ENCODE assay signal across 8 cellular contexts in genomic region chr15:38073278-38073930, GRCh38.
DNase-seq lines count a peak whose midpoint lies in the region; ATAC-seq, FAIRE-seq and TF ChIP-seq lines count a peak whose summit lies in the region.

No MANE protein-coding gene starts in this region.

- no peak for ATAC-seq in central memory CD8-positive, alpha-beta T cell (replicated peaks; ENCODE audit: extremely low read depth, poor library complexity, severe bottlenecking)
- ATAC-seq in lung (ENCODE audit: insufficient read depth, low FRiP score), result peak; percentile 4

- 25 to 43% methylated on average over 15 of the region's 15 CpGs for WGBS in lung, 2 donors

- no peaks in the 10 kb centered on the region for H3K36me3 ChIP-seq in lung (ENCODE audit: control insufficient read depth in 2 of 2, insufficient read depth in 2 of 2, low read length in 2 of 2)

- H3K4me3 Mint-ChIP-seq in activated naive CD4-positive, alpha-beta T cell treated with anti-CD3 and anti-CD28 coated beads, Interleukin-2, amount 10 ng/mL, durations not matched to agents 7 days and 5 days, result peak overlapping the region; percentile 19
- peak overlapping the region; percentile 73 for H3K4me3 Mint-ChIP-seq in central memory CD8-positive, alpha-beta T cell

- DNase-seq in activated naive CD4-positive, alpha-beta T cell treated with anti-CD3 and anti-CD28 coated beads, Interleukin-2, amount 10 ng/mL, durations not matched to agents 7 days and 5 days, result no peak
- no peak for DNase-seq in activated naive CD4-positive, alpha-beta T cell (lab: John Stamatoyannopoulos, UW)
- no peak for DNase-seq in central memory CD8-positive, alpha-beta T cell (ENCODE audit: low spot score in 2 of 2)
- DNase-seq in lung (ENCODE audit: low spot score), result no peak
- DNase-seq in urothelium cell line (ENCODE audit: low spot score), result peak; percentile 50
- no peak for DNase-seq in SKM-1 (lab: John Stamatoyannopoulos, UW; ENCODE audit: unreplicated experiment)
- DNase-seq in superior temporal gyrus (ENCODE audit: extremely low spot score), result no peak
- DNase-seq in T-helper 9 cell, result no peak

- TF ChIP-seq CTCF in lung (IDR thresholded peaks at IDR 0.05; ENCODE audit: control extremely low read depth, extremely low read depth), result no peak

- H3K4me1 Mint-ChIP-seq in activated naive CD4-positive, alpha-beta T cell treated with anti-CD3 and anti-CD28 coated beads, Interleukin-2, amount 10 ng/mL, durations not matched to agents 7 days and 5 days, result peaks cover 18% of the 10 kb centered on the region
- H3K4me1 Mint-ChIP-seq in central memory CD8-positive, alpha-beta T cell, result peaks cover 23% of the 10 kb centered on the region

- no peaks in the 10 kb centered on the region for H3K27me3 ChIP-seq in lung (ENCODE audit: control insufficient read depth, insufficient read depth)

- H3K27ac Mint-ChIP-seq in activated naive CD4-positive, alpha-beta T cell treated with anti-CD3 and anti-CD28 coated beads, Interleukin-2, amount 10 ng/mL, durations not matched to agents 7 days and 5 days, result no peak overlapping the region
- no peak overlapping the region for H3K27ac Mint-ChIP-seq in central memory CD8-positive, alpha-beta T cell (ENCODE audit: low read depth)

- peak overlapping the region; percentile 12 for H3K4me3 ChIP-seq in lung

- no peaks in the 10 kb centered on the region for H3K36me3 Mint-ChIP-seq in activated naive CD4-positive, alpha-beta T cell treated with anti-CD3 and anti-CD28 coated beads, Interleukin-2, amount 10 ng/mL, durations not matched to agents 7 days and 5 days
- H3K36me3 Mint-ChIP-seq in central memory CD8-positive, alpha-beta T cell (ENCODE audit: insufficient read depth), result peaks cover 2% of the 10 kb centered on the region

- peaks cover 6 to 15% of the 10 kb centered on the region in 2 donors for H3K4me1 ChIP-seq in lung (ENCODE audit: control insufficient read depth in 2 of 2, insufficient read depth in 2 of 2, low read length in 2 of 2)

- CTCF ChIA-PET in activated naive CD4-positive, alpha-beta T cell treated with anti-CD3 and anti-CD28 coated beads, Interleukin-2, amount 10 ng/mL, durations not matched to agents 7 days and 5 days (lab: Charles Lee), result interaction anchor here (0.6 to 1.4 kb wide), 2 partner anchors 10 to 15 kb away, joined by 3 to 4 read pairs; no protein-coding TSS in a partner anchor

- H3K27me3 Mint-ChIP-seq in activated naive CD4-positive, alpha-beta T cell treated with anti-CD3 and anti-CD28 coated beads, Interleukin-2, amount 10 ng/mL, durations not matched to agents 7 days and 5 days, result peaks cover 56% of the 10 kb centered on the region
- H3K27me3 Mint-ChIP-seq in central memory CD8-positive, alpha-beta T cell, result peaks cover 11% of the 10 kb centered on the region

- no peaks in the 10 kb centered on the region for H3K9me3 ChIP-seq in lung (ENCODE audit: control insufficient read depth in 2 of 2, insufficient read depth in 1 of 2, low read length in 1 of 2)

- no peaks in the 10 kb centered on the region for H3K9me3 Mint-ChIP-seq in activated naive CD4-positive, alpha-beta T cell treated with anti-CD3 and anti-CD28 coated beads, Interleukin-2, amount 10 ng/mL, durations not matched to agents 7 days and 5 days
- H3K9me3 Mint-ChIP-seq in central memory CD8-positive, alpha-beta T cell, result no peaks in the 10 kb centered on the region

- no peak for FAIRE-seq in urothelium cell line (lab: Jason Lieb, UNC)

- peak overlapping the region; percentile 71 to 87 for H3K27ac ChIP-seq in lung (ENCODE audit: low read depth in 1 of 2, low read length in 1 of 2)
